In the genomic region with DNA sequence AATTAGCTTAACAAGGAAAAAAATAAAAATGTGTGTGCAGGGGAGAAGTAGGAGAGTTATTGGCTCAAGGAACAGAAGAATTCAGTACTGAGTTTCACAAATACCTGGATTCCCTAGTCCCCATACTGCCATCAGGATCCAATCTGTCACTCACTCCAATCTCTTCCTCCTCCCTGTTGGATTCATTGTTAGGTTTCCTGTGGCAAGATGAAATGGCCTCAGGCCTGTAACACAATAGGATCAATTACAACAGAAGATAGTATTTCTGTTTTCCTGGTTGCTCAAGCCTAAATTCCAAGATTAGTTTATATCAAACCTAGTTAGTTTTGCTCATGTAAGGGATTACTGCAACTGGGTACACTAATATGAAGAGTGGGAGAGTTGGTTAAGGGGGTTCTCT, we compare ENCODE assay signal across 28 cellular contexts. TPM values are rescaled to one million over a fixed set of nuclear protein-coding genes. Genes with fewer than 3 reads are reported as not detected.
DNase-seq lines count a peak whose midpoint lies in the region; ATAC-seq, FAIRE-seq and TF ChIP-seq lines count a peak whose summit lies in the region.
"Had no signal": no experiment of that assay in that cellular context is flagged by ENCODE, and none has a peak within 500 bp of the region (broad histone marks: within the 10 kb centered on the region; RNA-seq: fewer than 3 reads in every experiment).

No MANE protein-coding gene starts in this region.

- H3K9me2 ChIP-seq in GM23338 (ENCODE audit: insufficient read depth) = no peaks in the 10 kb centered on the region

- in situ Hi-C loops in KBM-7 (cut with MboI; ENCODE audit: low pct_unique_long_range_greater_than_20kb, low sequenced_read_pairs) = no loop called here

- no peaks in the 10 kb centered on the region for H3K79me2 ChIP-seq in GM23338 (replicated peaks; ENCODE audit: insufficient read depth)

- no peak overlapping the region for H2AK5ac ChIP-seq in neuronal stem cell (ENCODE audit: low read depth, low read length)

- no peaks in the 10 kb centered on the region for H3K36me3 Mint-ChIP-seq in GM23338 (ENCODE audit: low read depth)
- no peaks in the 10 kb centered on the region for H3K36me3 Mint-ChIP-seq in CD4-positive, alpha-beta T cell (ENCODE audit: low read depth)
- H3K36me3 Mint-ChIP-seq: CD4-positive, alpha-beta memory T cell had no signal

- no peak overlapping the region for H3K23ac ChIP-seq in neuronal stem cell (ENCODE audit: low read depth, low read length, poor library complexity)

- H3K14ac ChIP-seq in neuronal stem cell (ENCODE audit: low read length) = no peak overlapping the region

- H4K91ac ChIP-seq in neuronal stem cell (ENCODE audit: low read depth, low read length, poor library complexity) = no peak overlapping the region

- H3K4me1 Mint-ChIP-seq in GM23338 = no peaks in the 10 kb centered on the region; the same call in 2 of the 3 replicates
- no peaks in the 10 kb centered on the region for H3K4me1 Mint-ChIP-seq in CD4-positive, alpha-beta T cell (ENCODE audit: low read depth)
- H3K4me1 Mint-ChIP-seq: CD4-positive, alpha-beta memory T cell had no signal

- no peak for FAIRE-seq in bronchial epithelial cell (lab: Jason Lieb, UNC)
- FAIRE-seq: A549, GM12892, GM19239 had no signal

- H3K27me3 ChIP-seq in GM23338 (ENCODE audit: insufficient read depth) (no peaks in the 10 kb centered on the region), HUES64 (ENCODE audit: insufficient read depth, low read length) (no peaks in the 10 kb centered on the region), bronchial epithelial cell (ENCODE audit: control insufficient read depth, insufficient read depth, low read length) (no peaks in the 10 kb centered on the region), neuronal stem cell (ENCODE audit: control insufficient read depth in 3 of 3, insufficient read depth in 3 of 3, low read depth in 1 of 3, low read length in 3 of 3) (no peaks in the 10 kb centered on the region), vagina (no peaks in the 10 kb centered on the region)
- no peaks in the 10 kb centered on the region for H3K27me3 ChIP-seq in CD4-positive, alpha-beta T cell (ENCODE audit: control insufficient read depth, insufficient read depth, low read length)
- H3K27me3 ChIP-seq: BLaER1 treated with 17β-estradiol and CSF1 and Interleukin-3, amounts not matched to agents 10 nM and 100 nM had no signal

- peak overlapping the region; percentile 28; the same call in 1 of the 2 replicates for H3K27ac ChIP-seq in GM23338 (ENCODE audit: low read depth)
- peak overlapping the region; percentile 26; the same call in 1 of the 2 replicates for H3K27ac ChIP-seq in HUES64 (ENCODE audit: low read depth, low read length)
- H3K27ac ChIP-seq in neuronal stem cell (replicated peaks; ENCODE audit: low read length) = no peak overlapping the region
- H3K27ac ChIP-seq in vagina = no peak overlapping the region
- no peak overlapping the region for H3K27ac ChIP-seq in CD4-positive, alpha-beta T cell (ENCODE audit: low read depth, low read length)
- H3K27ac ChIP-seq: A549; BLaER1 treated with 17β-estradiol and CSF1 and Interleukin-3, amounts not matched to agents 10 nM and 100 nM; RWPE1 had no signal

- TF ChIP-seq POLR2A in vagina (IDR thresholded peaks at IDR 0.05) = no peak

- DNase-seq in GM23338 (ENCODE audit: low spot score) (peak; percentile 43), bronchial epithelial cell (ENCODE audit: low read depth) (peak; percentile 28), neuronal stem cell (ENCODE audit: low spot score) (no peak), vagina (ENCODE audit: extremely low spot score in 2 of 2) (no peak), KBM-7 (no peak)
- no peak for DNase-seq in CD4-positive, alpha-beta T cell
- DNase-seq: AML-193; CD4-positive, alpha-beta memory T cell; COR-L47; DMS79; EL; GOT3; Karpas-422; NCI-H1092 treated with DMSO at 0.1 percent for 48 hours; NCI-H1436; NCI-H187; NCI-H2081 treated with DMSO at 0.1 percent for 48 hours; NCI-H524 treated with DMSO at 0.1 percent for 48 hours; SHP77 treated with DMSO at 0.1 percent for 48 hours; T-helper 1 cell had no signal

- H3F3A ChIP-seq in GM23338 (replicated peaks; ENCODE audit: low read depth) = no peaks in the 10 kb centered on the region

- H3K9me3 Mint-ChIP-seq in GM23338 = no peaks in the 10 kb centered on the region
- H3K9me3 Mint-ChIP-seq in CD4-positive, alpha-beta T cell = peaks cover 2% of the 10 kb centered on the region

- no peak overlapping the region for H2BK5ac ChIP-seq in neuronal stem cell (ENCODE audit: low read length)

- POLR2A ChIA-PET in CD4-positive, alpha-beta T cell (lab: Charles Lee) = no interaction called here

- H2BK12ac ChIP-seq in neuronal stem cell (ENCODE audit: low read length) = no peak overlapping the region

- no peak overlapping the region for H3K4me2 ChIP-seq in GM23338
- H3K4me2 ChIP-seq in neuronal stem cell (ENCODE audit: insufficient read depth, low read length, poor library complexity, severe bottlenecking) = no peak overlapping the region
- H3K4me2 ChIP-seq: A549; BLaER1 treated with 17β-estradiol and CSF1 and Interleukin-3, amounts not matched to agents 10 nM and 100 nM had no signal

- intact Hi-C loops in vagina (cut with DNase I) = no loop called here
- intact Hi-C loops in CD4-positive, alpha-beta T cell (cut with DNase I, micrococcal nuclease) = no loop called here

- H3K4me1 ChIP-seq in GM23338 (ENCODE audit: insufficient read depth) (peaks cover 12% of the 10 kb centered on the region; the same call in 1 of the 2 replicates), HUES64 (ENCODE audit: insufficient read depth, low read length) (peaks cover 13% of the 10 kb centered on the region), neuronal stem cell (ENCODE audit: control insufficient read depth in 2 of 2, insufficient read depth in 1 of 2, low read depth in 1 of 2, low read length in 2 of 2) (no peaks in the 10 kb centered on the region), vagina (no peaks in the 10 kb centered on the region)
- H3K4me1 ChIP-seq: A549; BLaER1 treated with 17β-estradiol and CSF1 and Interleukin-3, amounts not matched to agents 10 nM and 100 nM; HAP-1 had no signal

- no peak overlapping the region for H2BK120ac ChIP-seq in neuronal stem cell (ENCODE audit: low read depth, low read length)

- H2BK15ac ChIP-seq in neuronal stem cell (ENCODE audit: low read length) = no peak overlapping the region

- no peak overlapping the region for H3K4me3 Mint-ChIP-seq in GM23338
- H3K4me3 Mint-ChIP-seq in CD4-positive, alpha-beta T cell = no peak overlapping the region
- H3K4me3 Mint-ChIP-seq: CD4-positive, alpha-beta memory T cell had no signal

- H4K20me1 ChIP-seq in GM23338 (replicated peaks; ENCODE audit: insufficient read depth) = no peaks in the 10 kb centered on the region
- H4K20me1 ChIP-seq: BLaER1 treated with 17β-estradiol and CSF1 and Interleukin-3, amounts not matched to agents 10 nM and 100 nM had no signal

- H3K9ac ChIP-seq in HUES64 (ENCODE audit: low read depth, low read length) (no peak overlapping the region), neuronal stem cell (ENCODE audit: low read depth, low read length, poor library complexity) (no peak overlapping the region)
- H3K9ac ChIP-seq: BLaER1 treated with 17β-estradiol and CSF1 and Interleukin-3, amounts not matched to agents 10 nM and 100 nM had no signal

- H3K9me3 ChIP-seq in HUES64 (ENCODE audit: insufficient read depth, low read depth, low read length) = no peaks in the 10 kb centered on the region
- H3K9me3 ChIP-seq in neuronal stem cell (replicated peaks in 1 of 2; ENCODE audit: control insufficient read depth in 2 of 2, insufficient read depth in 1 of 2, low read depth in 1 of 2, low read length in 2 of 2) = no peaks in the 10 kb centered on the region
- H3K9me3 ChIP-seq in vagina = no peaks in the 10 kb centered on the region
- no peaks in the 10 kb centered on the region for H3K9me3 ChIP-seq in CD4-positive, alpha-beta T cell (ENCODE audit: control insufficient read depth, low read length)
- H3K9me3 ChIP-seq: A549; BLaER1 treated with 17β-estradiol and CSF1 and Interleukin-3, amounts not matched to agents 10 nM and 100 nM; HAP-1 had no signal

- no peak overlapping the region for H3K27ac Mint-ChIP-seq in GM23338
- H3K27ac Mint-ChIP-seq in CD4-positive, alpha-beta T cell = no peak overlapping the region
- H3K27ac Mint-ChIP-seq: CD4-positive, alpha-beta memory T cell had no signal

- TF ChIP-seq CTCF in GM23338 (conservative IDR thresholded peaks at IDR 0.05; ENCODE audit: low read depth in 2 of 2) (no peak), bronchial epithelial cell (IDR thresholded peaks at IDR 0.05; ENCODE audit: insufficient read depth, low read length, severe bottlenecking) (no peak), vagina (IDR thresholded peaks at IDR 0.05) (no peak)
- TF ChIP-seq CTCF in CD4-positive, alpha-beta T cell (IDR thresholded peaks at IDR 0.05) = no peak

- H3K18ac ChIP-seq in neuronal stem cell (ENCODE audit: low read length) = no peak overlapping the region

- no peaks in the 10 kb centered on the region for H3K27me3 Mint-ChIP-seq in GM23338 (ENCODE audit: insufficient read depth, low read depth, poor library complexity)
- no peaks in the 10 kb centered on the region for H3K27me3 Mint-ChIP-seq in CD4-positive, alpha-beta T cell
- H3K27me3 Mint-ChIP-seq: CD4-positive, alpha-beta memory T cell had no signal

- no peaks in the 10 kb centered on the region for H3K36me3 ChIP-seq in GM23338 (ENCODE audit: insufficient read depth)
- H3K36me3 ChIP-seq in HUES64 (ENCODE audit: insufficient read depth, low read length) = no peaks in the 10 kb centered on the region
- H3K36me3 ChIP-seq in bronchial epithelial cell (ENCODE audit: control insufficient read depth, insufficient read depth, low read length) = no peaks in the 10 kb centered on the region
- no peaks in the 10 kb centered on the region for H3K36me3 ChIP-seq in neuronal stem cell (replicated peaks in 1 of 2; ENCODE audit: control insufficient read depth in 2 of 2, insufficient read depth in 2 of 2, low read length in 2 of 2)
- H3K36me3 ChIP-seq in vagina = no peaks in the 10 kb centered on the region
- H3K36me3 ChIP-seq: BLaER1 treated with 17β-estradiol and CSF1 and Interleukin-3, amounts not matched to agents 10 nM and 100 nM; HAP-1 had no signal

- H4K8ac ChIP-seq in neuronal stem cell (ENCODE audit: low read depth, low read length) = no peak overlapping the region

- CTCF ChIA-PET in CD4-positive, alpha-beta T cell (lab: Charles Lee) = no interaction called here

- H3K4ac ChIP-seq in neuronal stem cell (ENCODE audit: low read length) = no peak overlapping the region

- ATAC-seq in GM23338 = no peak
- ATAC-seq in CD4-positive, alpha-beta T cell (ENCODE audit: poor library complexity) = no peak
- ATAC-seq: A549, Panc1 had no signal

- H3K4me3 ChIP-seq in GM23338 (no peak overlapping the region), HUES64 (ENCODE audit: low read length) (no peak overlapping the region), bronchial epithelial cell (ENCODE audit: low read depth, low read length) (no peak overlapping the region), neuronal stem cell (ENCODE audit: low read length in 2 of 2) (no peak overlapping the region), vagina (no peak overlapping the region)
- H3K4me3 ChIP-seq: A549; BLaER1 treated with 17β-estradiol and CSF1 and Interleukin-3, amounts not matched to agents 10 nM and 100 nM; HAP-1 had no signal

- H3K79me1 ChIP-seq in neuronal stem cell (ENCODE audit: low read depth, low read length) = no peaks in the 10 kb centered on the region

- peak overlapping the region; percentile 3; the same call in 1 of the 2 replicates for H2AFZ ChIP-seq in GM23338
- peak overlapping the region; percentile 61 for H2AFZ ChIP-seq in neuronal stem cell (ENCODE audit: low read length)

RNA-seq across cellular contexts. Expression of a gene that starts 24.4 kb away (rescaled TPM):
- not detected in 2 replicates for total RNA-seq in GM23338 (2014; rRNA removed; shearing (Covaris generic))
- polyA plus RNA-seq in GM23338 (2016; fragmentation: Nextera tagmentation; extraction: Ambion mirVana) = 0.12 and 0.15 TPM in 2 replicates
- polyA plus RNA-seq in HUES64 (2013, experiment 1 of 2) = not detected
- not detected for polyA plus RNA-seq in HUES64 (2013, experiment 2 of 2)
- total RNA-seq in bronchial epithelial cell (not detected in 2 replicates), vagina (not detected)
- not detected for polyA plus RNA-seq in neuronal stem cell (2013, experiment 1 of 2)
- polyA plus RNA-seq in neuronal stem cell (2013, experiment 2 of 2) = 0.01 TPM
- not detected for total RNA-seq in CD4-positive, alpha-beta T cell
- total RNA-seq: CD4-positive, alpha-beta memory T cell had no signal
- polyA plus RNA-seq: A549; CD4-positive, alpha-beta memory T cell had no signal

Comparison
In these comparisons a context has a peak if more than half of its experiments do, and no peak if none do; other contexts are left out.
1. DNase-seq: peak in GM23338 (single experiment) and bronchial epithelial cell (single experiment); none in neuronal stem cell (single experiment), vagina (0 of 2), KBM-7 (single experiment) and CD4-positive, alpha-beta T cell (0 of 10).
2. H3K27ac ChIP-seq: peak in GM23338 (single experiment) and HUES64 (single experiment); none in neuronal stem cell (single experiment), vagina (single experiment) and CD4-positive, alpha-beta T cell (single experiment).